ENCODE assay signal across 8 cellular contexts in genomic region chr3:171614318-171614967, GRCh38.
DNase-seq lines count a peak whose midpoint lies in the region; ATAC-seq and TF ChIP-seq lines count a peak whose summit lies in the region.

No MANE protein-coding gene starts in this region.

- no peaks in the 10 kb centered on the region for H3K9me3 Mint-ChIP-seq in activated naive CD4-positive, alpha-beta T cell treated with anti-CD3 and anti-CD28 coated beads, Interleukin-2, amount 10 ng/mL, durations not matched to agents 7 days and 5 days
- no peaks in the 10 kb centered on the region for H3K9me3 Mint-ChIP-seq in stimulated activated naive B cell treated with anti-CD40 and anti-IgM and Interleukin-4, amounts not matched to agents 10 μg/mL and 1 μg/mL and 100 μg/mL, for 72 hours

- ATAC-seq in RWPE2 (ENCODE audit: low read depth): no peak
- ATAC-seq in left ventricle myocardium superior: peak; percentile 58
- peak; percentile 23 to 25 for ATAC-seq in stimulated activated naive B cell treated with anti-CD40 and anti-IgM and Interleukin-4, amounts not matched to agents 10 μg/mL and 1 μg/mL and 100 μg/mL, for 72 hours (replicated peaks)
- no peak for ATAC-seq in HG03139 (IDR thresholded peaks at IDR 0.05; ENCODE audit: unreplicated experiment)
- no peak for ATAC-seq in HG02571 (IDR thresholded peaks at IDR 0.05; ENCODE audit: unreplicated experiment)
- no peak for ATAC-seq in HG02973 (IDR thresholded peaks at IDR 0.05; ENCODE audit: unreplicated experiment)

- H3K36me3 ChIP-seq in RWPE2 (ENCODE audit: low read depth): no peaks in the 10 kb centered on the region

- DNase-seq in activated naive CD4-positive, alpha-beta T cell treated with anti-CD3 and anti-CD28 coated beads, Interleukin-2, amount 10 ng/mL, durations not matched to agents 7 days and 5 days: peak; percentile 25
- no peak for DNase-seq in activated naive CD4-positive, alpha-beta T cell treated with Interleukin-2 at 50 U/mL for 16 hours
- DNase-seq in RWPE2 (ENCODE audit: low spot score) (no peak), left ventricle myocardium superior (peak; percentile 32)
- DNase-seq in stimulated activated naive B cell treated with anti-CD40 and anti-IgM and Interleukin-4, amounts not matched to agents 10 μg/mL and 1 μg/mL and 100 μg/mL, for 72 hours: no peak

- no peaks in the 10 kb centered on the region for H3K27me3 ChIP-seq in RWPE2 (ENCODE audit: insufficient read depth, poor library complexity, severe bottlenecking)

- H3K4me3 Mint-ChIP-seq in activated naive CD4-positive, alpha-beta T cell treated with anti-CD3 and anti-CD28 coated beads, Interleukin-2, amount 10 ng/mL, durations not matched to agents 7 days and 5 days: no peak overlapping the region
- H3K4me3 Mint-ChIP-seq in stimulated activated naive B cell treated with anti-CD40 and anti-IgM and Interleukin-4, amounts not matched to agents 10 μg/mL and 1 μg/mL and 100 μg/mL, for 72 hours: no peak overlapping the region

- H3K27ac Mint-ChIP-seq in activated naive CD4-positive, alpha-beta T cell treated with anti-CD3 and anti-CD28 coated beads, Interleukin-2, amount 10 ng/mL, durations not matched to agents 7 days and 5 days: no peak overlapping the region
- H3K27ac Mint-ChIP-seq in stimulated activated naive B cell treated with anti-CD40 and anti-IgM and Interleukin-4, amounts not matched to agents 10 μg/mL and 1 μg/mL and 100 μg/mL, for 72 hours: no peak overlapping the region

- peaks cover 25% of the 10 kb centered on the region for H3K27me3 Mint-ChIP-seq in activated naive CD4-positive, alpha-beta T cell treated with anti-CD3 and anti-CD28 coated beads, Interleukin-2, amount 10 ng/mL, durations not matched to agents 7 days and 5 days
- no peaks in the 10 kb centered on the region for H3K27me3 Mint-ChIP-seq in stimulated activated naive B cell treated with anti-CD40 and anti-IgM and Interleukin-4, amounts not matched to agents 10 μg/mL and 1 μg/mL and 100 μg/mL, for 72 hours

- intact Hi-C loops in left ventricle myocardium superior (cut with micrococcal nuclease): no loop called here

- H3K4me3 ChIP-seq in RWPE2 (ENCODE audit: severe bottlenecking): no peak overlapping the region

- no peaks in the 10 kb centered on the region for H3K9me3 ChIP-seq in RWPE2 (ENCODE audit: severe bottlenecking)

- no peaks in the 10 kb centered on the region for H3K4me1 ChIP-seq in RWPE2 (ENCODE audit: insufficient read depth, poor library complexity, severe bottlenecking)

- CTCF ChIA-PET in activated naive CD4-positive, alpha-beta T cell treated with anti-CD3 and anti-CD28 coated beads, Interleukin-2, amount 10 ng/mL, durations not matched to agents 7 days and 5 days (lab: Charles Lee): interaction anchor here (0.6 to 1.3 kb wide), 10 partner anchors 8 to 1054 kb away, joined by 3 to 8 read pairs (median 3); no protein-coding TSS in a partner anchor

- no peak overlapping the region for H3K27ac ChIP-seq in RWPE2 (ENCODE audit: poor library complexity, severe bottlenecking)

- peak; percentile 61 for TF ChIP-seq CTCF in RWPE2 (IDR thresholded peaks at IDR 0.05; ENCODE audit: poor library complexity, severe bottlenecking)

- H3K4me1 Mint-ChIP-seq in activated naive CD4-positive, alpha-beta T cell treated with anti-CD3 and anti-CD28 coated beads, Interleukin-2, amount 10 ng/mL, durations not matched to agents 7 days and 5 days: no peaks in the 10 kb centered on the region
- H3K4me1 Mint-ChIP-seq in stimulated activated naive B cell treated with anti-CD40 and anti-IgM and Interleukin-4, amounts not matched to agents 10 μg/mL and 1 μg/mL and 100 μg/mL, for 72 hours: no peaks in the 10 kb centered on the region

- no peaks in the 10 kb centered on the region for H3K36me3 Mint-ChIP-seq in activated naive CD4-positive, alpha-beta T cell treated with anti-CD3 and anti-CD28 coated beads, Interleukin-2, amount 10 ng/mL, durations not matched to agents 7 days and 5 days
- H3K36me3 Mint-ChIP-seq in stimulated activated naive B cell treated with anti-CD40 and anti-IgM and Interleukin-4, amounts not matched to agents 10 μg/mL and 1 μg/mL and 100 μg/mL, for 72 hours: no peaks in the 10 kb centered on the region

Comparison
In these comparisons a context has a peak if more than half of its experiments do, and no peak if none do; other contexts are left out.
1. DNase-seq: peak in activated naive CD4-positive, alpha-beta T cell treated with anti-CD3 and anti-CD28 coated beads, Interleukin-2, amount 10 ng/mL, durations not matched to agents 7 days and 5 days (single experiment) and left ventricle myocardium superior (single experiment); none in activated naive CD4-positive, alpha-beta T cell treated with Interleukin-2 at 50 U/mL for 16 hours (single experiment), RWPE2 (single experiment) and stimulated activated naive B cell treated with anti-CD40 and anti-IgM and Interleukin-4, amounts not matched to agents 10 μg/mL and 1 μg/mL and 100 μg/mL, for 72 hours (single experiment).
2. ATAC-seq: peak in left ventricle myocardium superior (single experiment) and stimulated activated naive B cell treated with anti-CD40 and anti-IgM and Interleukin-4, amounts not matched to agents 10 μg/mL and 1 μg/mL and 100 μg/mL, for 72 hours (2 of 2); none in RWPE2 (single experiment), HG03139 (single experiment), HG02571 (single experiment) and HG02973 (single experiment).